In genomic region chr12:120292411-120292660, GRCh38 we compare ENCODE assay signal across 1 cellular context.
TF ChIP-seq lines count a peak whose summit lies in the region.

No MANE protein-coding gene starts in this region.

TF ChIP-seq in HEK293, 187 proteins besides CTCF, POLR2A, EP300 and RAD21 (continued from another document):
- no peak for TF ChIP-seq PATZ1 (tag by site-specific recombination; IDR thresholded peaks at IDR 0.05)
- TF ChIP-seq ZBTB20 (tag by site-specific recombination; IDR thresholded peaks at IDR 0.05) = peak; percentile 74
- TF ChIP-seq ZNF121 (tag by site-specific recombination; IDR thresholded peaks at IDR 0.05) = peak; percentile 18; the same call in 1 of the 2 replicates
TF ChIP-seq in HEK293: peak in this region for 27.
